23 cellular contexts compared by ENCODE assay signal in genomic region chr2:238010572-238010971, GRCh38. TPM values are rescaled to one million over a fixed set of nuclear protein-coding genes. Genes with fewer than 3 reads are reported as not detected.
A peak's percentile ranks its signal among the peaks of the same experiment; 100 is the strongest.
DNase-seq lines count a peak whose midpoint lies in the region; ATAC-seq, FAIRE-seq and TF ChIP-seq lines count a peak whose summit lies in the region.
"Had no signal": no experiment of that assay in that cellular context is flagged by ENCODE, and none has a peak within 500 bp of the region (broad histone marks: within the 10 kb centered on the region; RNA-seq: fewer than 3 reads in every experiment).

No MANE protein-coding gene starts in this region.

- peak; percentile 81 for FAIRE-seq in bronchial epithelial cell (lab: Jason Lieb, UNC)
- FAIRE-seq: GM19239, HTR-8/SVneo had no signal

- no peaks in the 10 kb centered on the region for H3K9me3 Mint-ChIP-seq in activated naive CD4-positive, alpha-beta T cell treated with anti-CD3 and anti-CD28 coated beads, Interleukin-2, amount 50 U/mL, for 24 hours
- H3K9me3 Mint-ChIP-seq in activated naive CD4-positive, alpha-beta T cell treated with anti-CD3 and anti-CD28 coated beads, Interleukin-2, amount 10 ng/mL, durations not matched to agents 7 days and 5 days = no peaks in the 10 kb centered on the region
- H3K9me3 Mint-ChIP-seq in activated T-helper 1 cell treated with anti-CD3 and anti-CD28 coated beads, Interleukin-12 subunit alpha, Interleukin-12 subunit beta, Interleukin-2, Interleukin-4 antibody, amounts not matched to agents 30 ng/mL and 10 ng/mL and 1 ng/mL, durations not matched to agents 14 hours and 24 hours and 36 hours = no peaks in the 10 kb centered on the region
- no peaks in the 10 kb centered on the region for H3K9me3 Mint-ChIP-seq in osteocyte (ENCODE audit: unreplicated experiment)
- H3K9me3 Mint-ChIP-seq: CD8-positive, alpha-beta T cell; GM23338 had no signal

- TF ChIP-seq CTCF in bronchial epithelial cell (IDR thresholded peaks at IDR 0.05; ENCODE audit: insufficient read depth, low read length, severe bottlenecking) (no peak), osteocyte (IDR thresholded peaks at IDR 0.05) (no peak)

- peaks cover 36% of the 10 kb centered on the region for H3K36me3 Mint-ChIP-seq in activated naive CD4-positive, alpha-beta T cell treated with anti-CD3 and anti-CD28 coated beads, Interleukin-2, amount 50 U/mL, for 24 hours
- peaks cover 50% of the 10 kb centered on the region for H3K36me3 Mint-ChIP-seq in activated naive CD4-positive, alpha-beta T cell treated with anti-CD3 and anti-CD28 coated beads, Interleukin-2, amount 10 ng/mL, durations not matched to agents 7 days and 5 days
- H3K36me3 Mint-ChIP-seq in activated T-helper 1 cell treated with anti-CD3 and anti-CD28 coated beads, Interleukin-12 subunit alpha, Interleukin-12 subunit beta, Interleukin-2, Interleukin-4 antibody, amounts not matched to agents 30 ng/mL and 10 ng/mL and 1 ng/mL, durations not matched to agents 14 hours and 24 hours and 36 hours (ENCODE audit: low read depth) = peaks cover 53% of the 10 kb centered on the region
- peaks cover 24% of the 10 kb centered on the region for H3K36me3 Mint-ChIP-seq in osteocyte (ENCODE audit: unreplicated experiment)

- H3K27ac Mint-ChIP-seq in activated naive CD4-positive, alpha-beta T cell treated with anti-CD3 and anti-CD28 coated beads, Interleukin-2, amount 50 U/mL, for 24 hours = peak overlapping the region; percentile 52
- no peak overlapping the region for H3K27ac Mint-ChIP-seq in activated naive CD4-positive, alpha-beta T cell treated with anti-CD3 and anti-CD28 coated beads, Interleukin-2, amount 10 ng/mL, durations not matched to agents 7 days and 5 days
- H3K27ac Mint-ChIP-seq in activated T-helper 1 cell treated with anti-CD3 and anti-CD28 coated beads, Interleukin-12 subunit alpha, Interleukin-12 subunit beta, Interleukin-2, Interleukin-4 antibody, amounts not matched to agents 30 ng/mL and 10 ng/mL and 1 ng/mL, durations not matched to agents 14 hours and 24 hours and 36 hours = peak overlapping the region; percentile 54
- H3K27ac Mint-ChIP-seq in osteocyte (ENCODE audit: unreplicated experiment) = no peak overlapping the region
- H3K27ac Mint-ChIP-seq: CD8-positive, alpha-beta T cell; GM23338 had no signal

- no peak for DNase-seq in activated naive CD4-positive, alpha-beta T cell treated with anti-CD3 and anti-CD28 coated beads, Interleukin-2, amount 10 ng/mL, durations not matched to agents 7 days and 5 days
- no peak for DNase-seq in activated T-helper 1 cell treated with anti-CD3 and anti-CD28 coated beads, Interleukin-12 subunit alpha, Interleukin-12 subunit beta, Interleukin-2, Interleukin-4 antibody, amounts not matched to agents 30 ng/mL and 10 ng/mL and 1 ng/mL, durations not matched to agents 14 hours and 24 hours and 36 hours (ENCODE audit: low spot score)
- DNase-seq in bronchial epithelial cell (ENCODE audit: low read depth) = no peak
- peak; percentile 34 for DNase-seq in osteocyte (ENCODE audit: extremely low spot score, unreplicated experiment)
- DNase-seq in stimulated activated CD4-positive, alpha-beta T cell treated with anti-CD3 and anti-CD28 coated beads, Interleukin-2, amount 100 ng/mL, for 24 hours = no peak
- DNase-seq: Calu3; CD8-positive, alpha-beta T cell; GF-D8; HCEC 1CT; IMR-90; NCI-H1417 treated with DMSO at 0.1 percent for 48 hours; NCI-H1930; NCI-H226; NCI-H524; NCI-H82; OCI-M1 had no signal

- intact Hi-C loops in activated T-helper 1 cell treated with anti-CD3 and anti-CD28 coated beads, Interleukin-12 subunit alpha, Interleukin-12 subunit beta, Interleukin-2, Interleukin-4 antibody, amounts not matched to agents 30 ng/mL and 10 ng/mL and 1 ng/mL, durations not matched to agents 14 hours and 24 hours and 36 hours (cut with micrococcal nuclease) = loop anchor here (2.0 kb wide), 1 partner anchor 14 kb away; no protein-coding TSS in a partner anchor

- H3K4me1 Mint-ChIP-seq in activated naive CD4-positive, alpha-beta T cell treated with anti-CD3 and anti-CD28 coated beads, Interleukin-2, amount 50 U/mL, for 24 hours = peaks cover 70% of the 10 kb centered on the region
- H3K4me1 Mint-ChIP-seq in activated naive CD4-positive, alpha-beta T cell treated with anti-CD3 and anti-CD28 coated beads, Interleukin-2, amount 10 ng/mL, durations not matched to agents 7 days and 5 days = peaks cover 20% of the 10 kb centered on the region
- H3K4me1 Mint-ChIP-seq in activated T-helper 1 cell treated with anti-CD3 and anti-CD28 coated beads, Interleukin-12 subunit alpha, Interleukin-12 subunit beta, Interleukin-2, Interleukin-4 antibody, amounts not matched to agents 30 ng/mL and 10 ng/mL and 1 ng/mL, durations not matched to agents 14 hours and 24 hours and 36 hours (ENCODE audit: low read depth) = peaks cover 50% of the 10 kb centered on the region
- peaks cover 6% of the 10 kb centered on the region for H3K4me1 Mint-ChIP-seq in osteocyte (ENCODE audit: unreplicated experiment)
- H3K4me1 Mint-ChIP-seq: GM23338 had no signal

- no peaks in the 10 kb centered on the region for H3K27me3 Mint-ChIP-seq in activated naive CD4-positive, alpha-beta T cell treated with anti-CD3 and anti-CD28 coated beads, Interleukin-2, amount 50 U/mL, for 24 hours
- H3K27me3 Mint-ChIP-seq in activated naive CD4-positive, alpha-beta T cell treated with anti-CD3 and anti-CD28 coated beads, Interleukin-2, amount 10 ng/mL, durations not matched to agents 7 days and 5 days = no peaks in the 10 kb centered on the region
- H3K27me3 Mint-ChIP-seq in activated T-helper 1 cell treated with anti-CD3 and anti-CD28 coated beads, Interleukin-12 subunit alpha, Interleukin-12 subunit beta, Interleukin-2, Interleukin-4 antibody, amounts not matched to agents 30 ng/mL and 10 ng/mL and 1 ng/mL, durations not matched to agents 14 hours and 24 hours and 36 hours (ENCODE audit: insufficient read depth) = no peaks in the 10 kb centered on the region
- H3K27me3 Mint-ChIP-seq in osteocyte (ENCODE audit: unreplicated experiment) = no peaks in the 10 kb centered on the region

- H3K4me3 ChIP-seq in bronchial epithelial cell (ENCODE audit: low read depth, low read length) = no peak overlapping the region
- H3K4me3 ChIP-seq: BLaER1 treated with 17β-estradiol and CSF1 and Interleukin-3, amounts not matched to agents 10 nM and 100 nM; GM23338 had no signal

- CTCF ChIA-PET in activated naive CD4-positive, alpha-beta T cell treated with anti-CD3 and anti-CD28 coated beads, Interleukin-2, amount 10 ng/mL, durations not matched to agents 7 days and 5 days (lab: Charles Lee) = no interaction called here

- H3K4me3 Mint-ChIP-seq in activated naive CD4-positive, alpha-beta T cell treated with anti-CD3 and anti-CD28 coated beads, Interleukin-2, amount 50 U/mL, for 24 hours = peak overlapping the region; percentile 32
- no peak overlapping the region for H3K4me3 Mint-ChIP-seq in activated naive CD4-positive, alpha-beta T cell treated with anti-CD3 and anti-CD28 coated beads, Interleukin-2, amount 10 ng/mL, durations not matched to agents 7 days and 5 days
- H3K4me3 Mint-ChIP-seq in activated T-helper 1 cell treated with anti-CD3 and anti-CD28 coated beads, Interleukin-12 subunit alpha, Interleukin-12 subunit beta, Interleukin-2, Interleukin-4 antibody, amounts not matched to agents 30 ng/mL and 10 ng/mL and 1 ng/mL, durations not matched to agents 14 hours and 24 hours and 36 hours = no peak overlapping the region
- no peak overlapping the region for H3K4me3 Mint-ChIP-seq in osteocyte (ENCODE audit: unreplicated experiment)
- H3K4me3 Mint-ChIP-seq: CD8-positive, alpha-beta T cell; GM23338 had no signal

- no peaks in the 10 kb centered on the region for H3K27me3 ChIP-seq in bronchial epithelial cell (ENCODE audit: control insufficient read depth, insufficient read depth, low read length)
- H3K27me3 ChIP-seq: BLaER1 treated with 17β-estradiol and CSF1 and Interleukin-3, amounts not matched to agents 10 nM and 100 nM had no signal

- ATAC-seq in HG03378 (IDR thresholded peaks at IDR 0.05; ENCODE audit: unreplicated experiment) = no peak
- no peak for ATAC-seq in HG02938 (IDR thresholded peaks at IDR 0.05; ENCODE audit: unreplicated experiment)
- ATAC-seq: CD8-positive, alpha-beta T cell; GM23338 had no signal

- peaks cover 1% of the 10 kb centered on the region for H3K36me3 ChIP-seq in bronchial epithelial cell (ENCODE audit: control insufficient read depth, insufficient read depth, low read length)

RNA-seq across cellular contexts. Expression of gene UBE2F, which starts 43.8 kb away (rescaled TPM):
- total RNA-seq in activated T-helper 1 cell treated with anti-CD3 and anti-CD28 coated beads, Interleukin-12 subunit alpha, Interleukin-12 subunit beta, Interleukin-2, Interleukin-4 antibody, amounts not matched to agents 30 ng/mL and 10 ng/mL and 1 ng/mL, durations not matched to agents 14 hours and 24 hours and 36 hours = 121 TPM in 2 replicates
- 64.0 and 74.4 TPM in 2 replicates for total RNA-seq in bronchial epithelial cell
- total RNA-seq in osteocyte = 54.3 and 56.5 TPM in 2 replicates

RNA-seq across cellular contexts. Expression of gene SCLY, which starts 50.2 kb away (rescaled TPM):
- 109 and 119 TPM in 2 replicates for total RNA-seq in activated T-helper 1 cell treated with anti-CD3 and anti-CD28 coated beads, Interleukin-12 subunit alpha, Interleukin-12 subunit beta, Interleukin-2, Interleukin-4 antibody, amounts not matched to agents 30 ng/mL and 10 ng/mL and 1 ng/mL, durations not matched to agents 14 hours and 24 hours and 36 hours
- 9.1 and 12.6 TPM in 2 replicates for total RNA-seq in bronchial epithelial cell
- total RNA-seq in osteocyte = 22.1 and 22.5 TPM in 2 replicates

Comparison
In these comparisons a context has a peak if more than half of its experiments do, and no peak if none do; other contexts are left out.
1. H3K27ac Mint-ChIP-seq: peak in activated naive CD4-positive, alpha-beta T cell treated with anti-CD3 and anti-CD28 coated beads, Interleukin-2, amount 50 U/mL, for 24 hours (single experiment) and activated T-helper 1 cell treated with anti-CD3 and anti-CD28 coated beads, Interleukin-12 subunit alpha, Interleukin-12 subunit beta, Interleukin-2, Interleukin-4 antibody, amounts not matched to agents 30 ng/mL and 10 ng/mL and 1 ng/mL, durations not matched to agents 14 hours and 24 hours and 36 hours (single experiment); none in activated naive CD4-positive, alpha-beta T cell treated with anti-CD3 and anti-CD28 coated beads, Interleukin-2, amount 10 ng/mL, durations not matched to agents 7 days and 5 days (single experiment) and osteocyte (single experiment).